12 cellular contexts compared by ENCODE assay signal in genomic region chr13:26342898-26343297, GRCh38.
"Had no signal": no experiment of that assay in that cellular context is flagged by ENCODE, and none has a peak within 500 bp of the region (broad histone marks: within the 10 kb centered on the region; RNA-seq: fewer than 3 reads in every experiment).

No MANE protein-coding gene starts in this region.

- H3K27ac ChIP-seq: coronary artery, epithelial cell of prostate, gastroesophageal sphincter, ovary, upper lobe of left lung had no signal

- ATAC-seq: gastroesophageal sphincter had no signal

- DNase-seq: activated effector memory CD4-positive, alpha-beta T cell treated with Interleukin-2 at 50 U/mL for 16 hours; activated T-cell treated with anti-CD3 and anti-CD28 coated beads, Interleukin-2, amount 50 U/mL, for 1 hour; central memory CD4-positive, alpha-beta T cell; effector CD8-positive, alpha-beta T cell; ovary; stimulated activated CD4-positive, alpha-beta T cell treated with anti-CD3 and anti-CD28 coated beads, Interleukin-4, amount 100 ng/mL, for 1 hour; stimulated activated CD8-positive, alpha-beta memory T cell treated with anti-CD3 and anti-CD28 coated beads, Interleukin-4, amount 100 ng/mL, for 48 hours; T1000; upper lobe of left lung had no signal

- H3K4me1 ChIP-seq: gastroesophageal sphincter, upper lobe of left lung had no signal

- H3K9me3 ChIP-seq: gastroesophageal sphincter, ovary, upper lobe of left lung had no signal

- H3K27me3 ChIP-seq: gastroesophageal sphincter, ovary, upper lobe of left lung had no signal

- H3K4me3 ChIP-seq: coronary artery, gastroesophageal sphincter, ovary, upper lobe of left lung had no signal

- H3K36me3 ChIP-seq: ovary, upper lobe of left lung had no signal
